ENCODE assay signal across 2 cellular contexts in genomic region chr17:32382526-32383223, GRCh38.
TF ChIP-seq lines count a peak whose summit lies in the region.

No MANE protein-coding gene starts in this region.

TF ChIP-seq in GM12891, 5 proteins besides CTCF, POLR2A, EP300 and RAD21:
- TF ChIP-seq POU2F2 (IDR thresholded peaks at IDR 0.05; ENCODE audit: low read depth, low read length) (peak; percentile 62; the same call in 1 of the 2 replicates), SPI1 (IDR thresholded peaks at IDR 0.05; ENCODE audit: low read depth, low read length) (no peak), POLR2AphosphoS5 (IDR thresholded peaks at IDR 0.05; ENCODE audit: low read depth, low read length) (peak; percentile 77; the same call in 1 of the 2 replicates), TAF1 (IDR thresholded peaks at IDR 0.05; ENCODE audit: low read depth, low read length) (no peak), PAX5 (IDR thresholded peaks at IDR 0.05; ENCODE audit: insufficient read depth, low read length, severe bottlenecking) (no peak)

TF ChIP-seq in K562, 482 proteins besides CTCF, POLR2A, EP300 and RAD21:
- TF ChIP-seq ZNF165 (CRISPR knock-in tag; IDR thresholded peaks at IDR 0.05; ENCODE audit: borderline replicate concordance): no peak
- TF ChIP-seq ELK1 (CRISPR knock-in tag; IDR thresholded peaks at IDR 0.05): no peak
- TF ChIP-seq TBP (optimal IDR thresholded peaks at IDR 0.05; ENCODE audit: low read depth, low read length): no peak
- TF ChIP-seq ZNF717 (CRISPR knock-in tag; IDR thresholded peaks at IDR 0.05): no peak
- peak; percentile 20; the same call in 1 of the 2 replicates for TF ChIP-seq POLR2AphosphoS2 (IDR thresholded peaks at IDR 0.05; ENCODE audit: low read length)
- TF ChIP-seq STAT5B (CRISPR knock-in tag; IDR thresholded peaks at IDR 0.05): no peak
- TF ChIP-seq, protein P1, sequence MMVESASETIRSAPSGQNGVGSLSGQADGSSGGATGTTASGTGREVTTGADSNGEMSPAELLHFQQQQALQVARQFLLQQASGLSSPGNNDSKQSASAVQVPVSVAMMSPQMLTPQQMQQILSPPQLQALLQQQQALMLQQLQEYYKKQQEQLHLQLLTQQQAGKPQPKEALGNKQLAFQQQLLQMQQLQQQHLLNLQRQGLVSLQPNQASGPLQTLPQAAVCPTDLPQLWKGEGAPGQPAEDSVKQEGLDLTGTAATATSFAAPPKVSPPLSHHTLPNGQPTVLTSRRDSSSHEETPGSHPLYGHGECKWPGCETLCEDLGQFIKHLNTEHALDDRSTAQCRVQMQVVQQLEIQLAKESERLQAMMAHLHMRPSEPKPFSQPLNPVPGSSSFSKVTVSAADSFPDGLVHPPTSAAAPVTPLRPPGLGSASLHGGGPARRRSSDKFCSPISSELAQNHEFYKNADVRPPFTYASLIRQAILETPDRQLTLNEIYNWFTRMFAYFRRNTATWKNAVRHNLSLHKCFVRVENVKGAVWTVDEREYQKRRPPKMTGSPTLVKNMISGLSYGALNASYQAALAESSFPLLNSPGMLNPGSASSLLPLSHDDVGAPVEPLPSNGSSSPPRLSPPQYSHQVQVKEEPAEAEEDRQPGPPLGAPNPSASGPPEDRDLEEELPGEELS (CRISPR knock-in tag; IDR thresholded peaks at IDR 0.05; ENCODE audit: borderline replicate concordance): no peak
- TF ChIP-seq ZNF41 (CRISPR knock-in tag; conservative IDR thresholded peaks at IDR 0.05): no peak
- TF ChIP-seq POLR2B (IDR thresholded peaks at IDR 0.05; ENCODE audit: low read depth, partially characterized antibody): peak; percentile 43
- peak; percentile 38 for TF ChIP-seq SUPT5H (IDR thresholded peaks at IDR 0.05)
- TF ChIP-seq JUNB (CRISPR knock-in tag; conservative IDR thresholded peaks at IDR 0.05): no peak
- TF ChIP-seq ZHX1 (conservative IDR thresholded peaks at IDR 0.05; ENCODE audit: low read length): no peak
- no peak for TF ChIP-seq BDP1 (IDR thresholded peaks at IDR 0.05; ENCODE audit: insufficient read depth, insufficient read length)
- no peak for TF ChIP-seq NCOR1 (IDR thresholded peaks at IDR 0.05)
- TF ChIP-seq SLC30A9 (CRISPR knock-in tag; IDR thresholded peaks at IDR 0.05): no peak
- TF ChIP-seq ZNF274 (IDR thresholded peaks at IDR 0.05; ENCODE audit: borderline replicate concordance, low read depth, low read length): no peak
- no peak for TF ChIP-seq SRSF7 (optimal IDR thresholded peaks at IDR 0.05; ENCODE audit: low read depth, low read length)
- TF ChIP-seq ZNF384 (IDR thresholded peaks at IDR 0.05; ENCODE audit: low read depth, low read length): no peak
- no peak for TF ChIP-seq MTF1 (CRISPR knock-in tag; IDR thresholded peaks at IDR 0.05; ENCODE audit: borderline replicate concordance)
- TF ChIP-seq MAFK (IDR thresholded peaks at IDR 0.05; ENCODE audit: low read length): no peak
- TF ChIP-seq ZNF184 (CRISPR knock-in tag; IDR thresholded peaks at IDR 0.05): no peak
- no peak for TF ChIP-seq ZC3H11A (IDR thresholded peaks at IDR 0.05; ENCODE audit: low read depth, low read length)
- no peak for TF ChIP-seq ZNF212 (CRISPR knock-in tag; IDR thresholded peaks at IDR 0.05)
- TF ChIP-seq TAL1 (IDR thresholded peaks at IDR 0.05): no peak
- TF ChIP-seq ZNF407 (IDR thresholded peaks at IDR 0.05; ENCODE audit: low read depth): no peak
- TF ChIP-seq, protein P2, sequence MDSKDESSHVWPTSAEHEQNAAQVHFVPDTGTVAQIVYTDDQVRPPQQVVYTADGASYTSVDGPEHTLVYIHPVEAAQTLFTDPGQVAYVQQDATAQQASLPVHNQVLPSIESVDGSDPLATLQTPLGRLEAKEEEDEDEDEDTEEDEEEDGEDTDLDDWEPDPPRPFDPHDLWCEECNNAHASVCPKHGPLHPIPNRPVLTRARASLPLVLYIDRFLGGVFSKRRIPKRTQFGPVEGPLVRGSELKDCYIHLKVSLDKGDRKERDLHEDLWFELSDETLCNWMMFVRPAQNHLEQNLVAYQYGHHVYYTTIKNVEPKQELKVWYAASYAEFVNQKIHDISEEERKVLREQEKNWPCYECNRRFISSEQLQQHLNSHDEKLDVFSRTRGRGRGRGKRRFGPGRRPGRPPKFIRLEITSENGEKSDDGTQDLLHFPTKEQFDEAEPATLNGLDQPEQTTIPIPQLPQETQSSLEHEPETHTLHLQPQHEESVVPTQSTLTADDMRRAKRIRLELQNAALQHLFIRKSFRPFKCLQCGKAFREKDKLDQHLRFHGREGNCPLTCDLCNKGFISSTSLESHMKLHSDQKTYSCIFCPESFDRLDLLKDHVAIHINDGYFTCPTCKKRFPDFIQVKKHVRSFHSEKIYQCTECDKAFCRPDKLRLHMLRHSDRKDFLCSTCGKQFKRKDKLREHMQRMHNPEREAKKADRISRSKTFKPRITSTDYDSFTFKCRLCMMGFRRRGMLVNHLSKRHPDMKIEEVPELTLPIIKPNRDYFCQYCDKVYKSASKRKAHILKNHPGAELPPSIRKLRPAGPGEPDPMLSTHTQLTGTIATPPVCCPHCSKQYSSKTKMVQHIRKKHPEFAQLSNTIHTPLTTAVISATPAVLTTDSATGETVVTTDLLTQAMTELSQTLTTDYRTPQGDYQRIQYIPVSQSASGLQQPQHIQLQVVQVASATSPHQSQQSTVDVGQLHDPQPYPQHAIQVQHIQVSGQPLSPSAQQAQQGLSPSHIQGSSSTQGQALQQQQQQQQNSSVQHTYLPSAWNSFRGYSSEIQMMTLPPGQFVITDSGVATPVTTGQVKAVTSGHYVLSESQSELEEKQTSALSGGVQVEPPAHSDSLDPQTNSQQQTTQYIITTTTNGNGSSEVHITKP (IDR thresholded peaks at IDR 0.05; ENCODE audit: partially characterized antibody): no peak
- TF ChIP-seq MBD2 (IDR thresholded peaks at IDR 0.05; ENCODE audit: borderline replicate concordance, low read depth): no peak
- no peak for TF ChIP-seq SRSF1 (IDR thresholded peaks at IDR 0.05; ENCODE audit: low read depth, low read length)
- TF ChIP-seq CHCHD3 (CRISPR knock-in tag; IDR thresholded peaks at IDR 0.05): 0 out of 2 replicates have a peak, but pooled peaks have one; percentile 9
- no peak for TF ChIP-seq ZNF140 (CRISPR knock-in tag; IDR thresholded peaks at IDR 0.05)
- TF ChIP-seq MYNN (IDR thresholded peaks at IDR 0.05): no peak
- TF ChIP-seq MYNN (CRISPR knock-in tag; IDR thresholded peaks at IDR 0.05): no peak
- TF ChIP-seq CEBPB (tag; IDR thresholded peaks at IDR 0.05): peak; percentile 40; the same call in 1 of the 2 replicates
